Comparison of ENCODE assay signal across 22 cellular contexts in genomic region chr15:81643773-81644172, GRCh38.
"Had no signal": no experiment of that assay in that cellular context is flagged by ENCODE, and none has a peak within 500 bp of the region (broad histone marks: within the 10 kb centered on the region; RNA-seq: fewer than 3 reads in every experiment).

No MANE protein-coding gene starts in this region.

- H3K4me2 ChIP-seq: KMS-11, SK-N-SH had no signal

- H3K9me3 ChIP-seq: SK-N-SH had no signal

- H3K9ac ChIP-seq: KMS-11, SK-N-SH had no signal

- DNase-seq: Kasumi-1, MM.1S, NCI-H1092 treated with DMSO at 0.1 percent for 48 hours, NCI-H1436, NCI-H187, NCI-H2029, NCI-H2081 treated with DMSO at 0.1 percent for 48 hours, NCI-H2171, NCI-H226, NCI-H446, NCI-H510A, NCI-H524 treated with DMSO at 0.1 percent for 48 hours, NCI-H69, NCI-H774, Right ventricle myocardium superior, RPMI8226, SIG-M5, SK-N-SH had no signal

- FAIRE-seq: HTR-8/SVneo, RCC 7860 had no signal

- H3K27ac ChIP-seq: HL-60, KMS-11 had no signal
